ENCODE assay signal across 18 cellular contexts in the genomic region with DNA sequence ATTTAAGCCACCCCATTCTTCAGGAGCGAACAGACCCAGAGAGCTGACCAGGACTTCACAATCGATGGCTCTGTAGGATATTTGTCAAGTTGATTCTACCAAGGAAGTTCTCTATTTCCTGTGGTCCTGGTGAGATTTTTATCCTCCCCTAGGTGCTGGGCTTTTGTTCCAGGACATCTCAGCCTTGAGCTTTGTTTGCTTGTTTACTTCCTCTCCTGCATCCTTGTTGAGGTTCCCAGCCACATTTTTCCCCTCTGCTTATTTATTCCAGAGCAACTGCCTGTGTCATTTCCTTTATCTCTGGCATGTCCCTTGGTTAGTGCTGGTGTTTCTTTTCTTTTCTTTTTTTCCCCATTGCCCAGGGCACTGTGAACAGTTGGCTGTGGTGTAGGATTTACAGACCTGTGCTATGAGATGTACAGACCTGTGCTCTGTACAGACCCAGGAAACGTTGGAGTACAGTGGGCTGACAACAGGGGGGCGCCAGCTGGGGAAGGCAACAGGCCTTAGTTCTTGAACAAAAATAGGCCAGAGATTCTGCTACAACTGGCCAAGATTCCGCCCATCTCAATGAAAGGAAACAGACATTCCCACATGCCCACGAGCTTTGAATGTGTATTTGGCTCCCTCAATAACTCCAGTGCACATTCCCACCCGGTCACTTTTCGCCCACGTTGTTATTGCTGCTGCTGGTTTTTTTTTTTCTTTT.
DNase-seq lines count a peak whose midpoint lies in the region; ATAC-seq and TF ChIP-seq lines count a peak whose summit lies in the region.
"Had no signal": no experiment of that assay in that cellular context is flagged by ENCODE, and none has a peak within 500 bp of the region (broad histone marks: within the 10 kb centered on the region; RNA-seq: fewer than 3 reads in every experiment).

No MANE protein-coding gene starts in this region.

- H3K9me3 Mint-ChIP-seq in MCF 10A (ENCODE audit: unreplicated experiment) (no peaks in the 10 kb centered on the region), endodermal cell (no peaks in the 10 kb centered on the region)
- H3K9me3 Mint-ChIP-seq: nephron progenitor cell had no signal

- TF ChIP-seq CTCF in breast epithelium (IDR thresholded peaks at IDR 0.05) = no peak
- no peak for TF ChIP-seq CTCF in MCF 10A (IDR thresholded peaks at IDR 0.05; ENCODE audit: unreplicated experiment)
- peak; percentile 37 for TF ChIP-seq CTCF in endodermal cell (conservative IDR thresholded peaks at IDR 0.05)

- POLR2A ChIA-PET in MCF 10A (lab: Yijun Ruan, JAX) = no interaction called here

- H3K9ac ChIP-seq in endodermal cell (ENCODE audit: extremely low read depth, low read length, poor library complexity, severe bottlenecking) (no peak overlapping the region), mesendoderm (ENCODE audit: low read length) (no peak overlapping the region)

- CTCF ChIA-PET in MCF 10A (lab: Yijun Ruan, JAX) = no interaction called here

- no peak overlapping the region for H3K4me2 ChIP-seq in mesendoderm (ENCODE audit: low read length)

- H3K9me3 ChIP-seq in breast epithelium (no peaks in the 10 kb centered on the region), endodermal cell (ENCODE audit: control insufficient read depth, low read length) (no peaks in the 10 kb centered on the region), T-helper 17 cell (ENCODE audit: control insufficient read depth, low read length, poor library complexity, severe bottlenecking) (no peaks in the 10 kb centered on the region)
- H3K9me3 ChIP-seq: SJSA1, transverse colon had no signal

- H3K36me3 Mint-ChIP-seq in MCF 10A (ENCODE audit: insufficient read depth, unreplicated experiment) (no peaks in the 10 kb centered on the region), endodermal cell (ENCODE audit: low read depth) (no peaks in the 10 kb centered on the region), T-helper 17 cell (ENCODE audit: low read depth) (no peaks in the 10 kb centered on the region)

- no peak overlapping the region for H3K56ac ChIP-seq in mesendoderm (ENCODE audit: low read length)

- H2BK5ac ChIP-seq in mesendoderm (ENCODE audit: low read length) = peak overlapping the region; percentile 32

- no TSS peak for BruUV-seq in MCF 10A (replicated peaks; lab: Mats Ljungman, UMichigan)

- no peaks in the 10 kb centered on the region for H3K79me1 ChIP-seq in mesendoderm (ENCODE audit: low read length)

- intact Hi-C loops in breast epithelium (cut with DNase I; ENCODE audit: low total_unique reads) = no loop called here
- intact Hi-C loops in MCF 10A (cut with micrococcal nuclease) = no loop called here

- ATAC-seq in T-helper 17 cell = no peak
- ATAC-seq: gastrocnemius medialis, K562 had no signal

- no peaks in the 10 kb centered on the region for H3K4me1 Mint-ChIP-seq in MCF 10A (ENCODE audit: insufficient read depth, unreplicated experiment)
- H3K4me1 Mint-ChIP-seq in endodermal cell = peaks cover 36% of the 10 kb centered on the region
- no peaks in the 10 kb centered on the region for H3K4me1 Mint-ChIP-seq in T-helper 17 cell
- H3K4me1 Mint-ChIP-seq: nephron progenitor cell had no signal

- H4K8ac ChIP-seq in mesendoderm (ENCODE audit: low read depth, low read length) = no peak overlapping the region

- no peak overlapping the region for H4K5ac ChIP-seq in mesendoderm (ENCODE audit: low read length)

- H3K4ac ChIP-seq in mesendoderm (ENCODE audit: low read depth, low read length) = no peak overlapping the region

- no peak for TF ChIP-seq POLR2A in breast epithelium (IDR thresholded peaks at IDR 0.05)

- no peak overlapping the region for H3K18ac ChIP-seq in mesendoderm (ENCODE audit: low read length)

- H3K27me3 Mint-ChIP-seq in MCF 10A (ENCODE audit: insufficient read depth, unreplicated experiment) (no peaks in the 10 kb centered on the region), endodermal cell (ENCODE audit: insufficient read depth) (no peaks in the 10 kb centered on the region), T-helper 17 cell (no peaks in the 10 kb centered on the region)

- peak overlapping the region; percentile 79 to 88 for H3K27ac ChIP-seq in breast epithelium
- no peak overlapping the region for H3K27ac ChIP-seq in endodermal cell (ENCODE audit: low read depth, low read length)
- H3K27ac ChIP-seq in mesendoderm (ENCODE audit: low read depth, low read length) = peak overlapping the region; percentile 86
- no peak overlapping the region for H3K27ac ChIP-seq in substantia nigra (ENCODE audit: low read depth, low read length, poor library complexity, severe bottlenecking)
- H3K27ac ChIP-seq: gastrocnemius medialis, SJSA1, transverse colon had no signal

- H3K27ac Mint-ChIP-seq in MCF 10A (ENCODE audit: low read depth, unreplicated experiment) = no peak overlapping the region
- peak overlapping the region; percentile 90 for H3K27ac Mint-ChIP-seq in endodermal cell
- no peak overlapping the region for H3K27ac Mint-ChIP-seq in T-helper 17 cell
- H3K27ac Mint-ChIP-seq: nephron progenitor cell had no signal

- DNase-seq in breast epithelium (ENCODE audit: low spot score in 2 of 2) (peak in 1 of 2 donors; percentile 27), MCF 10A (ENCODE audit: unreplicated experiment) (no peak), endodermal cell (peak; percentile 74), mesendoderm (peak; percentile 64), SIG-M5 (lab: John Stamatoyannopoulos, UW) (no peak), substantia nigra (lab: John Stamatoyannopoulos, UW) (no peak), T-helper 17 cell (no peak)
- DNase-seq in activated naive CD4-positive, alpha-beta T cell treated with anti-CD3 and anti-CD28 coated beads, Interleukin-2, amount 50 U/mL, for 16 hours = no peak
- DNase-seq: activated CD4-positive, CD25-positive, alpha-beta regulatory T cell; activated T-cell treated with anti-CD3 and anti-CD28 coated beads for 4 hours; effector CD4-positive, alpha-beta T cell; gastrocnemius medialis; NCI-H187; NCI-H748 treated with DMSO at 0.1 percent for 48 hours; nephron progenitor cell; transverse colon had no signal

- H3K4me1 ChIP-seq in breast epithelium (no peaks in the 10 kb centered on the region), endodermal cell (ENCODE audit: control insufficient read depth, insufficient read depth, low read length) (peaks cover 9% of the 10 kb centered on the region), mesendoderm (ENCODE audit: control insufficient read depth, low read depth, low read length) (peaks cover 3% of the 10 kb centered on the region)
- H3K4me1 ChIP-seq: gastrocnemius medialis had no signal

- no peaks in the 10 kb centered on the region for H3K36me3 ChIP-seq in breast epithelium
- no peaks in the 10 kb centered on the region for H3K36me3 ChIP-seq in endodermal cell (ENCODE audit: control insufficient read depth, insufficient read depth, low read length)
- H3K36me3 ChIP-seq in mesendoderm (ENCODE audit: control insufficient read depth, insufficient read depth, low read length) = no peaks in the 10 kb centered on the region
- H3K36me3 ChIP-seq: gastrocnemius medialis, SJSA1, transverse colon had no signal

- no peak overlapping the region for H3K23ac ChIP-seq in mesendoderm (ENCODE audit: low read length)

- H2AK5ac ChIP-seq in mesendoderm (ENCODE audit: low read length) = no peak overlapping the region

- no peak overlapping the region for H2BK15ac ChIP-seq in mesendoderm (replicated peaks; ENCODE audit: low read depth)

- no peaks in the 10 kb centered on the region for H3K27me3 ChIP-seq in breast epithelium
- H3K27me3 ChIP-seq in endodermal cell (ENCODE audit: control insufficient read depth, insufficient read depth, low read length, poor library complexity, severe bottlenecking) = no peaks in the 10 kb centered on the region
- no peaks in the 10 kb centered on the region for H3K27me3 ChIP-seq in mesendoderm (ENCODE audit: insufficient read depth, low read length, poor library complexity)
- H3K27me3 ChIP-seq: gastrocnemius medialis, SJSA1, transverse colon had no signal

- peak overlapping the region; percentile 51 for H2BK120ac ChIP-seq in mesendoderm (ENCODE audit: low read depth, low read length)

- H3K4me3 Mint-ChIP-seq in MCF 10A (ENCODE audit: unreplicated experiment) (no peak overlapping the region), endodermal cell (no peak overlapping the region), T-helper 17 cell (no peak overlapping the region)
- H3K4me3 Mint-ChIP-seq: nephron progenitor cell had no signal

- H3K4me3 ChIP-seq in breast epithelium (no peak overlapping the region), endodermal cell (ENCODE audit: low read length) (peak overlapping the region; percentile 51), mesendoderm (ENCODE audit: low read length) (no peak overlapping the region)
- H3K4me3 ChIP-seq: gastrocnemius medialis, K562, SJSA1, transverse colon had no signal

- H3K79me2 ChIP-seq in mesendoderm (ENCODE audit: control insufficient read depth, insufficient read depth, low read length) = no peaks in the 10 kb centered on the region

- WGBS in endodermal cell (ENCODE audit: insufficient coverage in 1 of 2, insufficient read length in 1 of 2), 2 experiments = 70 to 89% methylated on average over 3 to 7 of the region's 9 CpGs
- WGBS in mesendoderm (ENCODE audit: extremely low coverage, insufficient coverage, low lambda C conversion rate) = no CpG with 5 or more reads among the region's 9 CpGs

Comparison
In these comparisons a context has a peak if more than half of its experiments do, and no peak if none do; other contexts are left out.
1. DNase-seq: peak in endodermal cell (single experiment) and mesendoderm (single experiment); none in MCF 10A (single experiment), SIG-M5 (single experiment), substantia nigra (0 of 49), activated naive CD4-positive, alpha-beta T cell treated with anti-CD3 and anti-CD28 coated beads, Interleukin-2, amount 50 U/mL, for 16 hours (single experiment) and T-helper 17 cell (0 of 3).
2. H3K27ac ChIP-seq: peak in breast epithelium (2 of 2) and mesendoderm (single experiment); none in endodermal cell (single experiment) and substantia nigra (single experiment).